Comparison of ENCODE assay signal across 9 cellular contexts in the genomic region with DNA sequence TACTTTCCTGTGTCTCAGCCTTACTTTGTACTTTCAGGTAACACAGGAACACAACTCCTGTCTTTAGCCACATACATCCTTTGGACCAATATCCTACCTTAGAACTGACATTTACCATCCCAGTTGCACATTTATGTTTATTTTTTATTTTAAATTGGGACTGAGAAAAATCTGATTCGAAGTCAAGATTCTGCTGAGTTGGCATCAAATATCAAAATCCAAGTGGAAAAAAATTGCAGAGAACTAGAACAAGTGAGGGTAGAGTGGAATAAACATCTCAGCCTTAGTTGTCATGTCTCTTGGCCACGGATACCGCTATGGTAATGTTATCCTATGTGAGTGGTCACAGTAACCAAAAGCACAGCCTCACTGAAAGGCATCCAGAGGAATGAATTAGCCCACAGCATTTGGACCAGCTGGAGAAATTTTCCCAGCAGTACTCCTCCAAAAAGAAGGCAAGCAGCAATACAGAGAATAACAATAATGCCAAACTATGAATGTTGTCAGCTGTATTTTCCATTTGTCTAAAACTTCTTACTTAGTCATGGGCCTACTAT. TPM values are rescaled to one million over a fixed set of nuclear protein-coding genes. Genes with fewer than 3 reads are reported as not detected.
"Had no signal": no experiment of that assay in that cellular context is flagged by ENCODE, and none has a peak within 500 bp of the region (broad histone marks: within the 10 kb centered on the region; RNA-seq: fewer than 3 reads in every experiment).

No MANE protein-coding gene starts in this region.

- H3K4me3 ChIP-seq: GM23338 had no signal

- H3K9ac ChIP-seq: KMS-11 had no signal

- FAIRE-seq: H1, H54, HTR-8/SVneo had no signal

- ATAC-seq: GM23338 had no signal

- H2AFZ ChIP-seq: GM23338 had no signal

- H3K27ac ChIP-seq: KMS-11 had no signal

- H3K4me2 ChIP-seq: GM23338, KMS-11 had no signal

- DNase-seq: H9, HCEC 1CT, KBM-7 had no signal

RNA-seq across cellular contexts. Expression of a gene that starts 17.6 kb away (rescaled TPM):
- total RNA-seq: HT-29 had no signal
